ENCODE assay signal across 1 cellular context in genomic region chr16:30949655-30950515, GRCh38.
A peak's percentile ranks its signal among the peaks of the same experiment; 100 is the strongest.
TF ChIP-seq lines count a peak whose summit lies in the region.

No MANE protein-coding gene starts in this region.

TF ChIP-seq in K562, 482 proteins besides CTCF, POLR2A, EP300 and RAD21 (continued from another document):
- TF ChIP-seq ZNF592 (IDR thresholded peaks at IDR 0.05) (peak; percentile 52; the same call in 1 of the 2 replicates), HINFP (tag; conservative IDR thresholded peaks at IDR 0.05; ENCODE audit: low read depth) (no peak), PREB (CRISPR knock-in tag; IDR thresholded peaks at IDR 0.05) (no peak)
TF ChIP-seq in K562: peak in this region for 143.
